Comparison of ENCODE assay signal across 18 cellular contexts in genomic region chr7:70764701-70765208, GRCh38.
DNase-seq lines count a peak whose midpoint lies in the region; ATAC-seq and TF ChIP-seq lines count a peak whose summit lies in the region.
"Had no signal": no experiment of that assay in that cellular context is flagged by ENCODE, and none has a peak within 500 bp of the region (broad histone marks: within the 10 kb centered on the region; RNA-seq: fewer than 3 reads in every experiment).

No MANE protein-coding gene starts in this region.

- H3K36me3 Mint-ChIP-seq in activated T-cell treated with anti-CD3 and anti-CD28 coated beads, Interleukin-2, amount 50 U/mL, for 72 hours (ENCODE audit: insufficient read depth in 2 of 2), result no peaks in the 10 kb centered on the region
- H3K36me3 Mint-ChIP-seq in type B pancreatic cell, result peaks cover 38% of the 10 kb centered on the region
- H3K36me3 Mint-ChIP-seq: naive thymus-derived CD4-positive, alpha-beta T cell had no signal

- DNase-seq in activated T-cell treated with anti-CD3 and anti-CD28 coated beads, Interleukin-2, amount 50 U/mL, for 72 hours, result no peak
- DNase-seq in activated T-cell treated with anti-CD3 and anti-CD28 coated beads for 4 hours (no peak), caudate nucleus (lab: John Stamatoyannopoulos, UW) (no peak), type B pancreatic cell (ENCODE audit: extremely low spot score, unreplicated experiment) (no peak), NCI-H2081 (lab: John Stamatoyannopoulos, UW) (no peak), DMS 273 (lab: John Stamatoyannopoulos, UW; ENCODE audit: unreplicated experiment) (no peak)
- DNase-seq: esophagus squamous epithelium; IMR-90; naive thymus-derived CD4-positive, alpha-beta T cell; NCI-H1048; NCI-H2107; NCI-H526 treated with DMSO at 0.1 percent for 48 hours; stimulated activated CD4-positive, alpha-beta T cell treated with anti-CD3 and anti-CD28 coated beads, Interleukin-12 subunit alpha, Interleukin-12 subunit beta, amount 100 ng/mL, for 4 hours had no signal

- peak overlapping the region; percentile 31 for H3K27ac ChIP-seq in caudate nucleus (ENCODE audit: low read depth, low read length)

- no peaks in the 10 kb centered on the region for H3K9me3 Mint-ChIP-seq in activated T-cell treated with anti-CD3 and anti-CD28 coated beads, Interleukin-2, amount 50 U/mL, for 72 hours
- no peaks in the 10 kb centered on the region for H3K9me3 Mint-ChIP-seq in type B pancreatic cell
- H3K9me3 Mint-ChIP-seq: dendritic cell treated with granulocyte-macrophage colony-stimulating factor and Interleukin-4, amounts not matched to agents 40 ng/mL and 50 ng/mL, for 4 days had no signal

- no peak overlapping the region for H3K27ac Mint-ChIP-seq in activated T-cell treated with anti-CD3 and anti-CD28 coated beads, Interleukin-2, amount 50 U/mL, for 72 hours
- peak overlapping the region; percentile 63 for H3K27ac Mint-ChIP-seq in type B pancreatic cell
- H3K27ac Mint-ChIP-seq: dendritic cell treated with granulocyte-macrophage colony-stimulating factor and Interleukin-4, amounts not matched to agents 40 ng/mL and 50 ng/mL, for 4 days had no signal

- no peaks in the 10 kb centered on the region for H3K27me3 Mint-ChIP-seq in activated T-cell treated with anti-CD3 and anti-CD28 coated beads, Interleukin-2, amount 50 U/mL, for 72 hours (ENCODE audit: low read depth)
- no peaks in the 10 kb centered on the region for H3K27me3 Mint-ChIP-seq in type B pancreatic cell
- H3K27me3 Mint-ChIP-seq: dendritic cell treated with granulocyte-macrophage colony-stimulating factor and Interleukin-4, amounts not matched to agents 40 ng/mL and 50 ng/mL, for 4 days; naive thymus-derived CD4-positive, alpha-beta T cell had no signal

- TF ChIP-seq CTCF in type B pancreatic cell (conservative IDR thresholded peaks at IDR 0.05), result no peak

- H3K4me1 Mint-ChIP-seq in activated T-cell treated with anti-CD3 and anti-CD28 coated beads, Interleukin-2, amount 50 U/mL, for 72 hours (ENCODE audit: low read depth), result no peaks in the 10 kb centered on the region
- H3K4me1 Mint-ChIP-seq in type B pancreatic cell (ENCODE audit: unreplicated experiment), result peaks cover 16% of the 10 kb centered on the region
- H3K4me1 Mint-ChIP-seq: naive thymus-derived CD4-positive, alpha-beta T cell had no signal

- peak overlapping the region; percentile 51 to 86 for H3K4me3 Mint-ChIP-seq in activated T-cell treated with anti-CD3 and anti-CD28 coated beads, Interleukin-2, amount 50 U/mL, for 72 hours
- H3K4me3 Mint-ChIP-seq in type B pancreatic cell, result no peak overlapping the region
- H3K4me3 Mint-ChIP-seq: dendritic cell treated with granulocyte-macrophage colony-stimulating factor and Interleukin-4, amounts not matched to agents 40 ng/mL and 50 ng/mL, for 4 days had no signal

- no peak for ATAC-seq in activated T-cell treated with anti-CD3 and anti-CD28 coated beads, Interleukin-2, amount 50 U/mL, for 72 hours (replicated peaks in 1 of 2)
- ATAC-seq in HG03175 (IDR thresholded peaks at IDR 0.05; ENCODE audit: unreplicated experiment) (peak; percentile 4), GM19023 (IDR thresholded peaks at IDR 0.05; ENCODE audit: unreplicated experiment) (no peak)
- ATAC-seq: Panc1, SK-N-SH treated with all-trans-retinoic acid at 6 μM for 48 hours had no signal
